6 cellular contexts compared by ENCODE assay signal in genomic region chr4:154677300-154677699, GRCh38.
"Had no signal": no experiment of that assay in that cellular context is flagged by ENCODE, and none has a peak within 500 bp of the region (broad histone marks: within the 10 kb centered on the region; RNA-seq: fewer than 3 reads in every experiment).

No MANE protein-coding gene starts in this region.

- H3K4me3 ChIP-seq: GM23248, HAP-1 had no signal

- H2AFZ ChIP-seq: GM23248 had no signal

- DNase-seq: GM23248, GOT3, H7, HFFc6 had no signal

- H3K36me3 ChIP-seq: HAP-1 had no signal

- ATAC-seq: HCT116 had no signal

- H3K9ac ChIP-seq: GM23248 had no signal

- H3K27ac ChIP-seq: GM23248 had no signal

- H3K9me3 ChIP-seq: HAP-1 had no signal

- H3K4me1 ChIP-seq: HAP-1 had no signal
